In the genomic region with DNA sequence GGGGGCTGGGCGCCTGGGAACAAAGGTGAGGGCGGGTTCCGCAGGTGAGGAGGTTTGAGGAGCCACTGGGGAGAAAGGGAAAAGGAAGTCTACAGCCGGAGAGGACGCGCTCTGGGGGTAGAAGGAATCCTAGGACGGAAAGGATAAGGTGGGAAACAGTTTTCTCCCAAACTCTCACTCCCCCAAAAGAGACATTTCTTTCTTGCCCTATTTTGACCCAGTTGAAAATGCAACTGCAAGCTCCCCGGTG, we compare ENCODE assay signal across 8 cellular contexts. TPM values are rescaled to one million over a fixed set of nuclear protein-coding genes. Genes with fewer than 3 reads are reported as not detected.
DNase-seq lines count a peak whose midpoint lies in the region; ATAC-seq and TF ChIP-seq lines count a peak whose summit lies in the region.

No MANE protein-coding gene starts in this region.

- no peaks in the 10 kb centered on the region for H3K27me3 ChIP-seq in CD4-positive, alpha-beta memory T cell (ENCODE audit: insufficient read depth, low read length)
- H3K27me3 ChIP-seq in KMS-11 (ENCODE audit: insufficient read depth, low read depth) (no peaks in the 10 kb centered on the region), mononuclear cell (ENCODE audit: insufficient read depth, low read length) (no peaks in the 10 kb centered on the region)

- H3K4me1 ChIP-seq in CD4-positive, alpha-beta memory T cell (ENCODE audit: insufficient read depth, low read length) = peaks cover 64% of the 10 kb centered on the region
- H3K4me1 ChIP-seq in KMS-11 (ENCODE audit: low read depth, poor library complexity, severe bottlenecking) = peaks cover 19% of the 10 kb centered on the region
- peaks cover 40% of the 10 kb centered on the region for H3K4me1 ChIP-seq in mononuclear cell (ENCODE audit: insufficient read depth, low read length)

- peak overlapping the region; percentile 82 to 97 (median 93) for H3K4me3 Mint-ChIP-seq in CD4-positive, alpha-beta memory T cell
- peak overlapping the region; percentile 93 for H3K4me3 Mint-ChIP-seq in MCF 10A (ENCODE audit: unreplicated experiment)

- peak overlapping the region; percentile 90 for H3K27ac ChIP-seq in CD4-positive, alpha-beta memory T cell (ENCODE audit: low read depth, low read length)
- H3K27ac ChIP-seq in KMS-11 = peak overlapping the region; percentile 64

- H3K36me3 Mint-ChIP-seq in CD4-positive, alpha-beta memory T cell = peaks cover 28 to 32% of the 10 kb centered on the region in 2 donors
- peaks cover 34% of the 10 kb centered on the region for H3K36me3 Mint-ChIP-seq in MCF 10A (ENCODE audit: insufficient read depth, unreplicated experiment)

- H3K9me3 Mint-ChIP-seq in CD4-positive, alpha-beta memory T cell = peaks cover 0 to 4% (median 0%) of the 10 kb centered on the region in 8 donors
- H3K9me3 Mint-ChIP-seq in MCF 10A (ENCODE audit: unreplicated experiment) = no peaks in the 10 kb centered on the region

- H3K36me3 ChIP-seq in CD4-positive, alpha-beta memory T cell (ENCODE audit: insufficient read depth, low read length) = peaks cover 9% of the 10 kb centered on the region
- H3K36me3 ChIP-seq in KMS-11 (ENCODE audit: insufficient read depth) = no peaks in the 10 kb centered on the region

- TF ChIP-seq CTCF in KMS-11 (conservative IDR thresholded peaks at IDR 0.05; ENCODE audit: low read depth, low read length) (no peak), MCF 10A (IDR thresholded peaks at IDR 0.05; ENCODE audit: unreplicated experiment) (no peak)

- H3K4me1 Mint-ChIP-seq in CD4-positive, alpha-beta memory T cell = peaks cover 42 to 74% (median 60%) of the 10 kb centered on the region in 4 donors
- H3K4me1 Mint-ChIP-seq in MCF 10A (ENCODE audit: insufficient read depth, unreplicated experiment) = peaks cover 50% of the 10 kb centered on the region

- peak overlapping the region; percentile 95 to 98 (median 97) for H3K27ac Mint-ChIP-seq in CD4-positive, alpha-beta memory T cell
- H3K27ac Mint-ChIP-seq in MCF 10A (ENCODE audit: low read depth, unreplicated experiment) = peak overlapping the region; percentile 74

- intact Hi-C loops in CD4-positive, alpha-beta memory T cell (cut with micrococcal nuclease) = loop anchor here (1.0 to 10.0 kb wide), 6 partner anchors 39 to 1368 kb away; a partner anchor contains a TSS
- intact Hi-C loops in MCF 10A (cut with micrococcal nuclease) = loop anchor here (2.0 kb wide), 4 partner anchors 64 to 206 kb away; a partner anchor contains a TSS

- no TSS peak for BruUV-seq in MCF 10A (replicated peaks; lab: Mats Ljungman, UMichigan)

- ATAC-seq in GM19023 (IDR thresholded peaks at IDR 0.05; ENCODE audit: unreplicated experiment) (no peak), GM21576 (IDR thresholded peaks at IDR 0.05; ENCODE audit: unreplicated experiment) (no peak)

- H3K79me2 ChIP-seq in KMS-11 (ENCODE audit: insufficient read depth, low read depth) = peaks cover 76% of the 10 kb centered on the region

- H3K27me3 Mint-ChIP-seq in CD4-positive, alpha-beta memory T cell = no peaks in the 10 kb centered on the region
- no peaks in the 10 kb centered on the region for H3K27me3 Mint-ChIP-seq in MCF 10A (ENCODE audit: insufficient read depth, unreplicated experiment)

- DNase-seq in CD4-positive, alpha-beta memory T cell = no peak
- DNase-seq in MCF 10A (ENCODE audit: unreplicated experiment) (no peak), A172 (ENCODE audit: low spot score) (no peak), KG1 (lab: John Stamatoyannopoulos, UW) (no peak)

- H3K9me3 ChIP-seq in CD4-positive, alpha-beta memory T cell (ENCODE audit: control insufficient read depth in 1 of 2, low read length in 2 of 2) = no peaks in the 10 kb centered on the region
- no peaks in the 10 kb centered on the region for H3K9me3 ChIP-seq in mononuclear cell (ENCODE audit: low read depth, low read length)

- POLR2A ChIA-PET in CD4-positive, alpha-beta memory T cell (lab: Charles Lee; ENCODE audit: partially characterized antibody) = interaction anchor here (0.6 to 4.9 kb wide), 39 partner anchors 8 to 1399 kb away, joined by 3 to 135 read pairs (median 5); a partner anchor contains a TSS
- POLR2A ChIA-PET in MCF 10A (lab: Yijun Ruan, JAX) = interaction anchor here (0.6 to 8.6 kb wide), 45 partner anchors 8 to 1038 kb away, joined by 3 to 226 read pairs (median 8); a partner anchor contains a TSS

- H2AFZ ChIP-seq in KMS-11 (ENCODE audit: low read depth) = peak overlapping the region; percentile 61; the same call in 1 of the 2 replicates

- H4K20me1 ChIP-seq in KMS-11 (ENCODE audit: insufficient read depth) = no peaks in the 10 kb centered on the region

- CTCF ChIA-PET in CD4-positive, alpha-beta memory T cell (lab: Charles Lee; ENCODE audit: partially characterized antibody) = interaction anchor here (0.8 to 2.7 kb wide), 12 partner anchors 17 to 243 kb away, joined by 3 to 14 read pairs (median 4); a partner anchor contains a TSS
- CTCF ChIA-PET in MCF 10A (lab: Yijun Ruan, JAX) = interaction anchor here (0.6 to 2.5 kb wide), 7 partner anchors 9 to 246 kb away, joined by 3 to 12 read pairs (median 3); no protein-coding TSS in a partner anchor

- H3K4me2 ChIP-seq in KMS-11 = peak overlapping the region; percentile 48; the same call in 1 of the 2 replicates

- H3K4me3 ChIP-seq in CD4-positive, alpha-beta memory T cell (ENCODE audit: low read length in 2 of 2) = peak overlapping the region; percentile 66 to 95
- H3K4me3 ChIP-seq in KMS-11 (IDR thresholded peaks at IDR 0.05; ENCODE audit: insufficient read depth, low read depth, low read length) (no peak overlapping the region), mononuclear cell (ENCODE audit: low read length) (peak overlapping the region; percentile 82)

- H3K9ac ChIP-seq in KMS-11 = peak overlapping the region; percentile 61; the same call in 1 of the 2 replicates

RNA-seq across cellular contexts. Expression of a gene that starts 0.7 kb away (rescaled TPM):
- 100 to 1,000 TPM; 152 TPM for total RNA-seq in CD4-positive, alpha-beta memory T cell
- polyA plus RNA-seq in CD4-positive, alpha-beta memory T cell = 100 to 1,000 TPM; 117 to 141 TPM
- total RNA-seq in MCF 10A (2022) (123 and 146 TPM in 2 replicates), mononuclear cell (156 TPM)
- 86.6 and 88.3 TPM in 2 replicates for total RNA-seq in A172 (2014; rRNA removed; shearing (Covaris generic))

RNA-seq across cellular contexts. Expression of a gene that starts 0.7 kb away (rescaled TPM):
- total RNA-seq in CD4-positive, alpha-beta memory T cell = 10 to 100 TPM; 11.8 to 13.0 TPM
- 1 to 10 TPM; 6.6 to 6.8 TPM for polyA plus RNA-seq in CD4-positive, alpha-beta memory T cell
- 12.3 and 15.6 TPM in 2 replicates for total RNA-seq in MCF 10A (2022)
- total RNA-seq in mononuclear cell = 4.8 TPM
- 7.0 and 8.5 TPM in 2 replicates for total RNA-seq in A172 (2014; rRNA removed; shearing (Covaris generic))
